In genomic region chr7:155297517-155298287, GRCh38 we compare ENCODE assay signal across 8 cellular contexts. TPM values are rescaled to one million over a fixed set of nuclear protein-coding genes. Genes with fewer than 3 reads are reported as not detected.
DNase-seq lines count a peak whose midpoint lies in the region; ATAC-seq and TF ChIP-seq lines count a peak whose summit lies in the region.

Gene INSIG1 (plus strand): TSS chr7:155297878. CDS start chr7:155298286, 408 bp downstream.

- TF ChIP-seq CTCF in OCI-LY7 (conservative IDR thresholded peaks at IDR 0.05; ENCODE audit: low read length): no peak

- CTCF ChIA-PET in OCI-LY7 (lab: Charles Lee; ENCODE audit: unreplicated experiment): no interaction called here

- peak within 1 kb of the TSS; percentile 53 for H2AFZ ChIP-seq in OCI-LY7 (ENCODE audit: low read length)

- BruUV-seq in OCI-LY7 (replicated peaks; lab: Mats Ljungman, UMichigan): no TSS peak

- H3K4me3 ChIP-seq in HUES6 (ENCODE audit: low read depth, low read length) (peak within 1 kb of the TSS; percentile 74), OCI-LY7 (ENCODE audit: low read depth, low read length, poor library complexity, severe bottlenecking) (peak within 1 kb of the TSS; percentile 93), mucosa of rectum (ENCODE audit: low read length in 2 of 2) (peak within 1 kb of the TSS; percentile 83 to 86)

- peak; percentile 99 for DNase-seq in D341Med (ENCODE audit: low spot score)
- DNase-seq in OCI-LY7 (ENCODE audit: low spot score): peak; percentile 94
- DNase-seq in activated T-cell treated with anti-CD3 and anti-CD28 coated beads for 1 hour (ENCODE audit: low read depth): peak; percentile 85
- peak; percentile 87 for DNase-seq in epidermal melanocyte (ENCODE audit: insufficient read length, low spot score)
- peak; percentile 92 for DNase-seq in stimulated activated CD8-positive, alpha-beta memory T cell treated with anti-CD3 and anti-CD28 coated beads, Interleukin-4, amount 100 ng/mL, for 48 hours

- no peaks in the 10 kb centered on the region for H3K9me2 ChIP-seq in OCI-LY7 (ENCODE audit: insufficient read depth, low read length)

- H3K4me1 ChIP-seq in HUES6 (ENCODE audit: control insufficient read depth, insufficient read depth, low read length) (peaks cover 18% of the 10 kb centered on the region), OCI-LY7 (ENCODE audit: insufficient read depth, low read length, poor library complexity, severe bottlenecking) (peaks cover 36% of the 10 kb centered on the region), mucosa of rectum (ENCODE audit: control insufficient read depth in 2 of 2, insufficient read depth in 2 of 2, low read length in 2 of 2) (peaks cover 23 to 29% of the 10 kb centered on the region in 2 donors)

- H4K20me1 ChIP-seq in OCI-LY7 (ENCODE audit: insufficient read depth, low read length): peaks cover 30% of the 10 kb centered on the region

- peak; percentile 58 for ATAC-seq in GM21423 (IDR thresholded peaks at IDR 0.05; ENCODE audit: unreplicated experiment)

- POLR2A ChIA-PET in OCI-LY7 (lab: Charles Lee): interaction anchor here (0.6 to 2.8 kb wide), 6 partner anchors 10 to 1551 kb away, joined by 3 to 18 read pairs (median 3); partner anchors contain the start of gene PAXIP1

- H3K9me3 ChIP-seq in HUES6 (ENCODE audit: control insufficient read depth, insufficient read depth, low read depth, low read length) (peaks cover 5% of the 10 kb centered on the region; the same call in 1 of the 2 replicates), OCI-LY7 (ENCODE audit: low read length) (no peaks in the 10 kb centered on the region), mucosa of rectum (ENCODE audit: control insufficient read depth in 2 of 2, low read length in 2 of 2) (no peaks in the 10 kb centered on the region)

- H3K27ac ChIP-seq in HUES6 (ENCODE audit: low read depth, low read length): peak within 1 kb of the TSS; percentile 91; the same call in 1 of the 2 replicates
- peak within 1 kb of the TSS; percentile 83 for H3K27ac ChIP-seq in OCI-LY7 (ENCODE audit: low read depth, low read length, poor library complexity, severe bottlenecking)
- H3K27ac ChIP-seq in mucosa of rectum (ENCODE audit: low read depth in 2 of 2, low read length in 2 of 2): peak within 1 kb of the TSS; percentile 88 to 89

- peak within 1 kb of the TSS; percentile 99 for H3K4me2 ChIP-seq in OCI-LY7 (ENCODE audit: low read length)

- H3K36me3 ChIP-seq in HUES6 (ENCODE audit: control insufficient read depth, insufficient read depth, low read length): peaks cover 33% of the 10 kb centered on the region
- peaks cover 36% of the 10 kb centered on the region for H3K36me3 ChIP-seq in OCI-LY7 (ENCODE audit: insufficient read depth, low read length)
- H3K36me3 ChIP-seq in mucosa of rectum (ENCODE audit: control insufficient read depth in 2 of 2, insufficient read depth in 2 of 2, low read length in 2 of 2): peaks cover 4 to 7% of the 10 kb centered on the region in 2 donors

- H3K9ac ChIP-seq in HUES6 (ENCODE audit: low read length): peak within 1 kb of the TSS; percentile 93
- H3K9ac ChIP-seq in mucosa of rectum (ENCODE audit: low read depth in 1 of 2, low read length in 2 of 2): peak within 1 kb of the TSS; percentile 78 to 85

- H3K79me2 ChIP-seq in OCI-LY7 (ENCODE audit: insufficient read depth, low read depth, low read length): peaks cover 45% of the 10 kb centered on the region

- H3K27me3 ChIP-seq in HUES6 (ENCODE audit: control insufficient read depth, insufficient read depth, low read length) (no peaks in the 10 kb centered on the region), mucosa of rectum (ENCODE audit: control insufficient read depth in 2 of 2, insufficient read depth in 2 of 2, low read length in 2 of 2) (peaks cover 2 to 3% of the 10 kb centered on the region in 2 donors)

- intact Hi-C loops in OCI-LY7 (cut with micrococcal nuclease; ENCODE audit: unreplicated experiment): loop anchor here (1.0 to 5.0 kb wide), 5 partner anchors 47 to 425 kb away; partner anchors contain the start of gene RBM33

RNA-seq across cellular contexts. Expression of gene INSIG1, which starts in this region (rescaled TPM):
- 105 and 122 TPM in 2 replicates for total RNA-seq in OCI-LY7 (2014; rRNA removed; shearing (Covaris generic))
- total RNA-seq in OCI-LY7 (2022): 164 and 166 TPM in 2 replicates

Comparison
In these comparisons a context has a peak if more than half of its experiments do, and no peak if none do; other contexts are left out.
1. Peak in every context shown above with its lines: DNase-seq, ATAC-seq, H3K4me3 ChIP-seq and H3K27ac ChIP-seq.